ENCODE assay signal across 8 cellular contexts in the genomic region with DNA sequence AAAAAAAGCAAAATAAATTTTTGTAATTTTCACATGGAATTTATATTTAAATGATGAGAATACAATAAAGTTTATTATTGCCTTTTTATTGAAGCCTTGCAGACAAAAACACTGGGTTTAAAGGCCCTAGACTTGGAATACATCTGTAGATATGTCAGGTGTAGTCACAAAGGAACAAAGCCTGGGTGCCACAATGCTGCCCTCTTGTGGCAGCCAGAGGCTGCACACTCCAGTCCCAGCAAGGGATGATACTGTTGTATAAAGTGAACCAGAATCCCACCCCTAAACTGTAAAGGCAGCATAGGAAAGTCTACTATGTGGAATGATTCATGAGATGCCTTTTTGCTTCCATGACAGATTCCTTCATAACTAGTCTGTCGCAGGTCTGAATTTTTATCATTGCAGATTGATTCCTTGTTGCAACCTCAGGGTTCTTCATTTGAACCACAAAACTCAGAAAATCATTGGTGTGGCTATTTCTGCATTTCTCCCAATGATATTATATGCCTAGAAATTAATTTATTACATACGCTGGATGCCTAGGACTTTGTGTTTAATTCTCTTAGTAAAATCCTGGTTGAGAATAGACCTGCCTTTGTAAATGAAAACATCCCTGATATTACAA. TPM values are rescaled to one million over a fixed set of nuclear protein-coding genes. Genes with fewer than 3 reads are reported as not detected.
DNase-seq lines count a peak whose midpoint lies in the region; ATAC-seq, FAIRE-seq and TF ChIP-seq lines count a peak whose summit lies in the region.

No MANE protein-coding gene starts in this region.

- intact Hi-C loops in testis (cut with DNase I; ENCODE audit: low total_unique reads), result no loop called here

- DNase-seq in D721Med (ENCODE audit: insufficient read length, low spot score), result peak; percentile 56
- DNase-seq in HK-2 (ENCODE audit: unreplicated experiment), result peak; percentile 70
- DNase-seq in OCI-M2 (lab: John Stamatoyannopoulos, UW; ENCODE audit: unreplicated experiment), result peak; percentile 66
- peak; percentile 66 for DNase-seq in activated T-cell treated with anti-CD3 and anti-CD28 coated beads, Interleukin-2, amount 50 U/mL, for 24 hours
- DNase-seq in fibroblast of pulmonary artery (ENCODE audit: low read depth), result peak; percentile 68
- peak; percentile 9 for DNase-seq in non-pigmented ciliary epithelial cell (ENCODE audit: low read depth)
- DNase-seq in testis, result peak; percentile 66

- 42 to 53% methylated on average over 2 of the region's 2 CpGs for WGBS in testis, 2 donors

- no peaks in the 10 kb centered on the region for H3K9me3 ChIP-seq in testis

- no peak overlapping the region for H3K27ac ChIP-seq in testis

- no peaks in the 10 kb centered on the region for H3K36me3 ChIP-seq in testis (ENCODE audit: low read depth, missing control alignments)

- H3K4me3 Mint-ChIP-seq in activated T-cell treated with anti-CD3 and anti-CD28 coated beads, Interleukin-2, amount 50 U/mL, for 24 hours, result no peak overlapping the region

- peak; percentile 84 for ATAC-seq in GM19468 (IDR thresholded peaks at IDR 0.05; ENCODE audit: extremely low read depth, unreplicated experiment)

- H3K4me3 ChIP-seq in fibroblast of pulmonary artery (replicated peaks; ENCODE audit: low read depth, low read length) (no peak overlapping the region), testis (no peak overlapping the region)

- H3K4me1 ChIP-seq in testis, result no peaks in the 10 kb centered on the region

- FAIRE-seq in D721Med (lab: Jason Lieb, UNC), result peak; percentile 64

- H3K36me3 Mint-ChIP-seq in activated T-cell treated with anti-CD3 and anti-CD28 coated beads, Interleukin-2, amount 50 U/mL, for 24 hours (ENCODE audit: low read depth), result peaks cover 7% of the 10 kb centered on the region

- no peaks in the 10 kb centered on the region for H3K9me3 Mint-ChIP-seq in activated T-cell treated with anti-CD3 and anti-CD28 coated beads, Interleukin-2, amount 50 U/mL, for 24 hours

- no peak overlapping the region for H3K27ac Mint-ChIP-seq in activated T-cell treated with anti-CD3 and anti-CD28 coated beads, Interleukin-2, amount 50 U/mL, for 24 hours

- no peaks in the 10 kb centered on the region for H3K27me3 Mint-ChIP-seq in activated T-cell treated with anti-CD3 and anti-CD28 coated beads, Interleukin-2, amount 50 U/mL, for 24 hours

- TF ChIP-seq CTCF in D721Med (IDR thresholded peaks at IDR 0.05; ENCODE audit: insufficient read depth, missing control alignments) (peak; percentile 96), fibroblast of pulmonary artery (IDR thresholded peaks at IDR 0.05; ENCODE audit: low read length, missing control alignments) (no peak), testis (IDR thresholded peaks at IDR 0.05) (peak; percentile 74 to 94 (median 81))

- H3K4me1 Mint-ChIP-seq in activated T-cell treated with anti-CD3 and anti-CD28 coated beads, Interleukin-2, amount 50 U/mL, for 24 hours (ENCODE audit: low read depth), result peaks cover 3% of the 10 kb centered on the region

- no peaks in the 10 kb centered on the region for H3K27me3 ChIP-seq in testis

- TF ChIP-seq POLR2A in testis (IDR thresholded peaks at IDR 0.05), result no peak

RNA-seq across cellular contexts. Expression of a gene that starts 37.0 kb away (rescaled TPM):
- 1 to 10 TPM; 5.3 to 9.4 TPM for total RNA-seq in testis
- polyA plus RNA-seq in testis (ENCODE audit: insufficient read depth, low read depth, low replicate concordance), result 21.2 TPM

RNA-seq across cellular contexts. Expression of a gene that starts 53.7 kb away (rescaled TPM):
- total RNA-seq in testis, result 100 to 1,000 TPM in 1 of 2 donors, 10 to 100 TPM in 1; 91.7 to 106 TPM
- polyA plus RNA-seq in testis (ENCODE audit: insufficient read depth, low read depth, low replicate concordance), result 63.8 TPM

Comparison
In these comparisons a context has a peak if more than half of its experiments do, and no peak if none do; other contexts are left out.
1. DNase-seq: peak in every context shown above with its lines; median percentile 70 in HK-2; 68 in fibroblast of pulmonary artery; 66 in OCI-M2; 66 in activated T-cell treated with anti-CD3 and anti-CD28 coated beads, Interleukin-2, amount 50 U/mL, for 24 hours; 66 in testis; 56 in D721Med; 9 in non-pigmented ciliary epithelial cell.